22 cellular contexts compared by ENCODE assay signal in the genomic region with DNA sequence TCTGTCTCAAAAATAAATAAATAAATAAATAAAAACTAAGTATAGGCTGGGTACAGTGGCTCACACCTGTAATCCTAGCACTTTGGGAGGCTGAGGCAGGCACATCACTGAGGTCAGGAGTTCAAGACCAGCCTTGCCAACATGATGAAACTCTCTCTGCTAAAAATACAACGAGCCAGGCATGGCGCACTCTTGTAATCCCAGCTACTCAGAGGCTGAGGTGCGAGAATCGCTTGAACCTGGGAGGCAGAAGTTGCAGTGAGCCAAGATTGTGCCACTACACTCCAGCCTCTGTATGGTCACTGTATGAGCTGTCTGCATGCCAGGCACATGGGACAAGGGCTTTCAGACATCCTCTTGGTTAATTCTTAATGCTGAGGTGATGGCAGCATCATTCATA. TPM values are rescaled to one million over a fixed set of nuclear protein-coding genes. Genes with fewer than 3 reads are reported as not detected.
DNase-seq lines count a peak whose midpoint lies in the region; ATAC-seq and TF ChIP-seq lines count a peak whose summit lies in the region.
"Had no signal": no experiment of that assay in that cellular context is flagged by ENCODE, and none has a peak within 500 bp of the region (broad histone marks: within the 10 kb centered on the region; RNA-seq: fewer than 3 reads in every experiment).

No MANE protein-coding gene starts in this region.

- intact Hi-C loops in psoas muscle (cut with DNase I), result no loop called here

- no peak overlapping the region for H3K4me3 Mint-ChIP-seq in activated naive CD8-positive, alpha-beta T cell treated with anti-CD3 and anti-CD28 coated beads, Interleukin-2, amount 50 U/mL, for 24 hours
- H3K4me3 Mint-ChIP-seq: B cell; CD4-positive, alpha-beta T cell; CD8-positive, alpha-beta T cell had no signal

- H4K20me1 ChIP-seq in hepatocyte (ENCODE audit: insufficient read depth, poor library complexity, severe bottlenecking), result no peaks in the 10 kb centered on the region

- H3K4me1 Mint-ChIP-seq in activated naive CD8-positive, alpha-beta T cell treated with anti-CD3 and anti-CD28 coated beads, Interleukin-2, amount 50 U/mL, for 24 hours, result no peaks in the 10 kb centered on the region
- H3K4me1 Mint-ChIP-seq: B cell had no signal

- H3K36me3 ChIP-seq in psoas muscle (ENCODE audit: insufficient read depth in 1 of 2, low read depth in 1 of 2) (peaks cover 4 to 100% of the 10 kb centered on the region in 2 donors), hepatocyte (replicated peaks; ENCODE audit: insufficient read depth, low read depth) (no peaks in the 10 kb centered on the region)

- H3K27ac ChIP-seq in psoas muscle, result no peak overlapping the region
- no peak overlapping the region for H3K27ac ChIP-seq in hepatocyte
- H3K27ac ChIP-seq: 22Rv1; A549; BLaER1 treated with 17β-estradiol and CSF1 and Interleukin-3, amounts not matched to agents 10 nM and 100 nM; C4-2B had no signal

- ATAC-seq in psoas muscle, result peak in 3 of 4 donors; percentile 37 to 86 (median 85)
- ATAC-seq in activated naive CD8-positive, alpha-beta T cell treated with anti-CD3 and anti-CD28 coated beads, Interleukin-2, amount 50 U/mL, for 24 hours, result no peak
- ATAC-seq: A549; CD8-positive, alpha-beta T cell; GM12878 had no signal

- no peak overlapping the region for H2AFZ ChIP-seq in hepatocyte

- H3K9me3 Mint-ChIP-seq in activated naive CD8-positive, alpha-beta T cell treated with anti-CD3 and anti-CD28 coated beads, Interleukin-2, amount 50 U/mL, for 24 hours, result no peaks in the 10 kb centered on the region
- H3K9me3 Mint-ChIP-seq: CD4-positive, alpha-beta T cell; CD8-positive, alpha-beta T cell had no signal

- H3K27ac Mint-ChIP-seq in activated naive CD8-positive, alpha-beta T cell treated with anti-CD3 and anti-CD28 coated beads, Interleukin-2, amount 50 U/mL, for 24 hours, result no peak overlapping the region
- H3K27ac Mint-ChIP-seq: B cell; CD4-positive, alpha-beta T cell; CD8-positive, alpha-beta T cell had no signal

- H3K4me2 ChIP-seq in hepatocyte, result no peak overlapping the region
- H3K4me2 ChIP-seq: A549; BLaER1 treated with 17β-estradiol and CSF1 and Interleukin-3, amounts not matched to agents 10 nM and 100 nM had no signal

- WGBS in psoas muscle, 3 donors, result 49 to 72% (median 59%) methylated on average over 4 of the region's 4 CpGs
- WGBS in hepatocyte (ENCODE audit: low lambda C conversion rate, missing lambda C conversion rate), result 95% methylated on average over 4 of the region's 4 CpGs

- H3K27me3 ChIP-seq in psoas muscle (ENCODE audit: insufficient read depth in 3 of 3, low read length in 2 of 3) (no peaks in the 10 kb centered on the region), hepatocyte (no peaks in the 10 kb centered on the region)
- H3K27me3 ChIP-seq: BLaER1 treated with 17β-estradiol and CSF1 and Interleukin-3, amounts not matched to agents 10 nM and 100 nM had no signal

- H3K4me3 ChIP-seq in psoas muscle (no peak overlapping the region), hepatocyte (no peak overlapping the region)
- H3K4me3 ChIP-seq: A549; BLaER1 treated with 17β-estradiol and CSF1 and Interleukin-3, amounts not matched to agents 10 nM and 100 nM; GM12878 had no signal

- DNase-seq in NCI-H82 (lab: John Stamatoyannopoulos, UW) (peak; percentile 30), NCI-H82 treated with DMSO at 0.1 percent for 48 hours (lab: John Stamatoyannopoulos, UW; ENCODE audit: unreplicated experiment) (no peak), psoas muscle (no peak), hepatocyte (ENCODE audit: low spot score) (no peak)
- DNase-seq in activated naive CD8-positive, alpha-beta T cell treated with anti-CD3 and anti-CD28 coated beads, Interleukin-2, amount 50 U/mL, for 24 hours, result no peak
- DNase-seq: AML-193; CD4-positive, alpha-beta T cell; CD8-positive, alpha-beta T cell; COR-L47; DMS 273 treated with DMSO at 0.1 percent for 48 hours; DMS153; DMS53; DMS79; DND-41; EL; GDM1 had no signal

- H3K4me1 ChIP-seq in psoas muscle, result no peaks in the 10 kb centered on the region
- H3K4me1 ChIP-seq in hepatocyte (ENCODE audit: insufficient read depth), result no peaks in the 10 kb centered on the region
- H3K4me1 ChIP-seq: A549; BLaER1 treated with 17β-estradiol and CSF1 and Interleukin-3, amounts not matched to agents 10 nM and 100 nM had no signal

- no peak for TF ChIP-seq CTCF in psoas muscle (IDR thresholded peaks at IDR 0.05)
- no peak for TF ChIP-seq CTCF in hepatocyte (IDR thresholded peaks at IDR 0.05; ENCODE audit: poor library complexity)

- H3K9me3 ChIP-seq in psoas muscle, result no peaks in the 10 kb centered on the region
- H3K9me3 ChIP-seq in hepatocyte (ENCODE audit: low read depth), result no peaks in the 10 kb centered on the region
- H3K9me3 ChIP-seq: A549; BLaER1 treated with 17β-estradiol and CSF1 and Interleukin-3, amounts not matched to agents 10 nM and 100 nM had no signal

- H3K27me3 Mint-ChIP-seq in activated naive CD8-positive, alpha-beta T cell treated with anti-CD3 and anti-CD28 coated beads, Interleukin-2, amount 50 U/mL, for 24 hours, result no peaks in the 10 kb centered on the region
- H3K27me3 Mint-ChIP-seq: B cell; CD4-positive, alpha-beta T cell had no signal

- H3K79me2 ChIP-seq in hepatocyte, result no peaks in the 10 kb centered on the region

- H3K9me2 ChIP-seq in hepatocyte (replicated peaks; ENCODE audit: insufficient read depth), result no peaks in the 10 kb centered on the region

- H3K36me3 Mint-ChIP-seq in activated naive CD8-positive, alpha-beta T cell treated with anti-CD3 and anti-CD28 coated beads, Interleukin-2, amount 50 U/mL, for 24 hours (ENCODE audit: low read depth), result peaks cover 51% of the 10 kb centered on the region

RNA-seq across cellular contexts. Expression of a gene that starts 28.7 kb away (rescaled TPM):
- 1 to 10 TPM; 3.1 to 4.9 (median 3.5) TPM for total RNA-seq in psoas muscle
- 1 to 10 TPM; 6.7 to 7.5 (median 7.3) TPM for polyA plus RNA-seq in psoas muscle
- 5.4 and 6.2 TPM in 2 replicates for total RNA-seq in hepatocyte
- polyA plus RNA-seq in hepatocyte, result 6.4 and 7.2 TPM in 2 replicates

RNA-seq across cellular contexts. Expression of a gene that starts 34.4 kb away (rescaled TPM):
- total RNA-seq in psoas muscle, result 10 to 100 TPM; 27.8 to 38.7 (median 34.9) TPM
- polyA plus RNA-seq in psoas muscle, result 10 to 100 TPM; 11.0 to 41.5 (median 21.8) TPM
- total RNA-seq in hepatocyte, result 29.5 and 34.4 TPM in 2 replicates
- polyA plus RNA-seq in hepatocyte, result 18.6 and 20.3 TPM in 2 replicates

RNA-seq across cellular contexts. Expression of a gene that starts 59.0 kb away (rescaled TPM):
- total RNA-seq in psoas muscle (10 to 100 TPM; 56.3 to 90.0 (median 64.8) TPM), hepatocyte (20.1 and 23.7 TPM in 2 replicates)
- polyA plus RNA-seq in psoas muscle (100 to 1,000 TPM in 1 of 3 donors, 10 to 100 TPM in 2; 66.9 to 135 (median 84.7) TPM), hepatocyte (37.6 and 46.3 TPM in 2 replicates)
